ENCODE assay signal across 8 cellular contexts in genomic region chr1:248838357-248839167, GRCh38. TPM values are rescaled to one million over a fixed set of nuclear protein-coding genes. Genes with fewer than 3 reads are reported as not detected.
DNase-seq lines count a peak whose midpoint lies in the region; ATAC-seq and TF ChIP-seq lines count a peak whose summit lies in the region.

No MANE protein-coding gene starts in this region.

- no peak overlapping the region for H3K27ac Mint-ChIP-seq in activated CD4-positive, alpha-beta T cell treated with anti-CD3 and anti-CD28 coated beads, Interleukin-2, amount 10 ng/mL, durations not matched to agents 24 days and 14 days

- peak; percentile 81 for TF ChIP-seq POLR2A in GM19099 (IDR thresholded peaks at IDR 0.05; ENCODE audit: extremely low read depth, insufficient read length, low read depth)

- TF ChIP-seq CTCF in BE2C (IDR thresholded peaks at IDR 0.05; ENCODE audit: low read depth, low read length) (no peak), coronary artery (IDR thresholded peaks at IDR 0.05) (no peak), left lung (IDR thresholded peaks at IDR 0.05) (no peak)

- intact Hi-C loops in activated CD4-positive, alpha-beta T cell treated with anti-CD3 and anti-CD28 coated beads, Interleukin-2, amount 10 ng/mL, durations not matched to agents 24 days and 14 days (cut with micrococcal nuclease) = loop anchor here (1.0 kb wide), 4 partner anchors 12 to 68 kb away; partner anchors contain the start of gene PGBD2
- intact Hi-C loops in left lung (cut with DNase I) = no loop called here

- no peaks in the 10 kb centered on the region for H3K27me3 Mint-ChIP-seq in activated CD4-positive, alpha-beta T cell treated with anti-CD3 and anti-CD28 coated beads, Interleukin-2, amount 10 ng/mL, durations not matched to agents 24 days and 14 days

- peaks cover 19% of the 10 kb centered on the region for H3K27me3 ChIP-seq in BE2C
- no peaks in the 10 kb centered on the region for H3K27me3 ChIP-seq in left lung

- H3K27ac ChIP-seq in coronary artery = peak overlapping the region; percentile 100
- H3K27ac ChIP-seq in left lung = peak overlapping the region; percentile 100

- H3K9me3 ChIP-seq in BE2C (no peaks in the 10 kb centered on the region), left lung (no peaks in the 10 kb centered on the region)

- peaks cover 29% of the 10 kb centered on the region for H3K4me1 Mint-ChIP-seq in activated CD4-positive, alpha-beta T cell treated with anti-CD3 and anti-CD28 coated beads, Interleukin-2, amount 10 ng/mL, durations not matched to agents 24 days and 14 days

- ATAC-seq in HG03354 (IDR thresholded peaks at IDR 0.05; ENCODE audit: poor library complexity, severe bottlenecking, unreplicated experiment) (peak; percentile 73), left lung (peak; percentile 82)

- H3K36me3 ChIP-seq in BE2C = no peaks in the 10 kb centered on the region
- H3K36me3 ChIP-seq in left lung = peaks cover 0 to 7% of the 10 kb centered on the region in 2 donors

- H3K4me3 ChIP-seq in BE2C (ENCODE audit: low read depth, low read length) = peak overlapping the region; percentile 85
- peak overlapping the region; percentile 100 for H3K4me3 ChIP-seq in coronary artery
- peak overlapping the region; percentile 77 to 86 for H3K4me3 ChIP-seq in left lung

- peaks cover 2% of the 10 kb centered on the region for H3K36me3 Mint-ChIP-seq in activated CD4-positive, alpha-beta T cell treated with anti-CD3 and anti-CD28 coated beads, Interleukin-2, amount 10 ng/mL, durations not matched to agents 24 days and 14 days (ENCODE audit: low read depth)

- no peaks in the 10 kb centered on the region for H3K9me3 Mint-ChIP-seq in activated CD4-positive, alpha-beta T cell treated with anti-CD3 and anti-CD28 coated beads, Interleukin-2, amount 10 ng/mL, durations not matched to agents 24 days and 14 days

- no peaks in the 10 kb centered on the region for H3K4me1 ChIP-seq in BE2C
- H3K4me1 ChIP-seq in left lung = peaks cover 10 to 49% of the 10 kb centered on the region in 2 donors

- DNase-seq in BE2C = peak; percentile 88
- DNase-seq in NCI-H460 (ENCODE audit: extremely low read depth, low read depth) = peak; percentile 88
- DNase-seq in activated CD4-positive, alpha-beta T cell treated with anti-CD3 and anti-CD28 coated beads, Interleukin-2, amount 10 ng/mL, durations not matched to agents 24 days and 14 days = peak; percentile 96
- peak; percentile 97 for DNase-seq in coronary artery (ENCODE audit: low spot score)
- peak; percentile 92 to 97 for DNase-seq in left lung
- peak; percentile 72 to 76 for DNase-seq in stimulated activated CD4-positive, alpha-beta T cell treated with anti-CD3 and anti-CD28 coated beads, Interleukin-2, amount 100 ng/mL, for 48 hours

- no peak overlapping the region for H3K4me3 Mint-ChIP-seq in activated CD4-positive, alpha-beta T cell treated with anti-CD3 and anti-CD28 coated beads, Interleukin-2, amount 10 ng/mL, durations not matched to agents 24 days and 14 days

RNA-seq across cellular contexts. Expression of gene ZNF672, which starts 0.5 kb away (rescaled TPM):
- 26.8 TPM for polyA plus RNA-seq in BE2C (2012; ENCODE audit: insufficient read depth, insufficient read length, low read depth)
- total RNA-seq in NCI-H460 (2014; rRNA removed; shearing (Covaris generic)) = 33.0 and 38.6 TPM in 2 replicates
- polyA plus RNA-seq in NCI-H460 (2014; cell fraction: nucleus; rRNA removed) = 36.9 and 49.5 TPM in 2 replicates
- total RNA-seq in activated CD4-positive, alpha-beta T cell treated with anti-CD3 and anti-CD28 coated beads, Interleukin-2, amount 10 ng/mL, durations not matched to agents 24 days and 14 days = 44.0 and 48.8 TPM in 2 replicates
- total RNA-seq in left lung = 10 to 100 TPM; 31.2 to 35.5 TPM

RNA-seq across cellular contexts. Expression of gene SH3BP5L, which starts 12.8 kb away (rescaled TPM):
- 76.4 TPM for polyA plus RNA-seq in BE2C (2012; ENCODE audit: insufficient read depth, insufficient read length, low read depth)
- 20.5 and 23.6 TPM in 2 replicates for total RNA-seq in NCI-H460 (2014; rRNA removed; shearing (Covaris generic))
- 31.2 and 36.8 TPM in 2 replicates for polyA plus RNA-seq in NCI-H460 (2014; cell fraction: nucleus; rRNA removed)
- 27.5 and 28.2 TPM in 2 replicates for total RNA-seq in activated CD4-positive, alpha-beta T cell treated with anti-CD3 and anti-CD28 coated beads, Interleukin-2, amount 10 ng/mL, durations not matched to agents 24 days and 14 days
- 10 to 100 TPM; 24.0 to 26.5 TPM for total RNA-seq in left lung

RNA-seq across cellular contexts. Expression of gene ZNF692, which starts 20.3 kb away (rescaled TPM):
- polyA plus RNA-seq in BE2C (2012; ENCODE audit: insufficient read depth, insufficient read length, low read depth) = 68.6 TPM
- 34.6 and 40.2 TPM in 2 replicates for total RNA-seq in NCI-H460 (2014; rRNA removed; shearing (Covaris generic))
- polyA plus RNA-seq in NCI-H460 (2014; cell fraction: nucleus; rRNA removed) = 463 and 468 TPM in 2 replicates
- 94.9 and 100 TPM in 2 replicates for total RNA-seq in activated CD4-positive, alpha-beta T cell treated with anti-CD3 and anti-CD28 coated beads, Interleukin-2, amount 10 ng/mL, durations not matched to agents 24 days and 14 days
- 10 to 100 TPM; 31.9 to 44.6 TPM for total RNA-seq in left lung

Comparison
In these comparisons a context has a peak if more than half of its experiments do, and no peak if none do; other contexts are left out.
1. Peak in every context shown above with its lines: DNase-seq, ATAC-seq, H3K4me3 ChIP-seq and H3K27ac ChIP-seq.